In the genomic region with DNA sequence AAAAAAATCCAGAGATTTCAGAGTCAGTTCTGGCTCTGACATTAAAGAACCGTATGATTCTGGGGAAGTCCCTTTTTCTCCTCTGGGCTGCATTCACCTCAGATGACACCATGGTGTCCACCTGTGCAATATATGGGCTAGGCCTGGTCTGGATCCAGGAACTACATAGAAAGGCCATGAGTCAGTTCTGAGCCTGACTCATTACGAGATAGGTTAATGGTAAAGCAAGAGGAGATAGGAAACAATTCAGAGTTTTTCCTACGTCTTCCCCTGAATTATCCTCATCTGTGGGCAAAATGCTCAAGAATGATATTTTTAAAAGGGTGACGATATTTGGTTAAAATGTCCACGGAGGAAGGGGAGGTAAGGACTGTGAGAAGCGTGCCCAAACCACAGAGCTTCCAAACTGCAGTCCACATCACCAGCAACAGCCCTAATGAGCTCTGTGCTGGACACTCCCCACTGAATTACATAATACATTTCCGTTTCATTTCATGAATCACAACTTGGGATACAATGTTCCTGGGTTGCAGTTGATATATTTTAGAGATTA, we compare ENCODE assay signal across 11 cellular contexts.
DNase-seq lines count a peak whose midpoint lies in the region; ATAC-seq and TF ChIP-seq lines count a peak whose summit lies in the region.
"Had no signal": no experiment of that assay in that cellular context is flagged by ENCODE, and none has a peak within 500 bp of the region (broad histone marks: within the 10 kb centered on the region; RNA-seq: fewer than 3 reads in every experiment).

No MANE protein-coding gene starts in this region.

- WGBS in IMR-90 (ENCODE audit: extremely low coverage in 2 of 2, insufficient read length in 1 of 2), 2 experiments: no CpG with 5 or more reads among the region's 7 CpGs
- 80 to 85% methylated on average over 7 of the region's 7 CpGs for WGBS in lung, 2 donors

- H3K4me3 ChIP-seq in IMR-90 (ENCODE audit: insufficient read depth, low read depth, low read length) (no peak overlapping the region), cardiac fibroblast (replicated peaks in 1 of 2; ENCODE audit: low read depth in 2 of 2, low read length in 2 of 2) (no peak overlapping the region), lung (no peak overlapping the region)
- H3K4me3 ChIP-seq: cardiac muscle cell had no signal

- no peak overlapping the region for H3K18ac ChIP-seq in IMR-90 (ENCODE audit: low read depth, low read length)

- TF ChIP-seq CTCF in IMR-90 (conservative IDR thresholded peaks at IDR 0.05; ENCODE audit: low read depth, low read length) (no peak), cardiac fibroblast (IDR thresholded peaks at IDR 0.05; ENCODE audit: low read depth, low read length) (no peak), lung (IDR thresholded peaks at IDR 0.05; ENCODE audit: control extremely low read depth, extremely low read depth) (no peak), WTC11 (IDR thresholded peaks at IDR 0.05) (no peak), GM13976 (IDR thresholded peaks at IDR 0.05; ENCODE audit: borderline replicate concordance, control extremely low read depth, extremely low read depth, insufficient read depth, missing control alignments) (no peak)

- no peaks in the 10 kb centered on the region for H3K27me3 ChIP-seq in IMR-90 (ENCODE audit: control insufficient read depth, insufficient read depth, low read length)
- no peaks in the 10 kb centered on the region for H3K27me3 ChIP-seq in lung (ENCODE audit: control insufficient read depth, insufficient read depth)
- H3K27me3 ChIP-seq: cardiac muscle cell had no signal

- intact Hi-C loops in IMR-90 (cut with micrococcal nuclease): no loop called here

- peak overlapping the region; percentile 24 for H2AFZ ChIP-seq in IMR-90 (replicated peaks; ENCODE audit: low read length, poor library complexity)

- H2BK20ac ChIP-seq in IMR-90 (ENCODE audit: low read depth, low read length): peak overlapping the region; percentile 22; the same call in 1 of the 2 replicates

- H3K79me1 ChIP-seq in IMR-90 (ENCODE audit: low read depth in 1 of 2, low read length in 2 of 2): no peaks in the 10 kb centered on the region

- no peak overlapping the region for H3K56ac ChIP-seq in IMR-90 (ENCODE audit: extremely low read depth, insufficient read depth, low read length)

- H3K14ac ChIP-seq in IMR-90 (replicated peaks; ENCODE audit: low read depth, low read length): no peak overlapping the region

- H4K20me1 ChIP-seq in IMR-90 (ENCODE audit: insufficient read depth, low read length): no peaks in the 10 kb centered on the region

- no peak overlapping the region for H4K8ac ChIP-seq in IMR-90 (ENCODE audit: low read depth in 2 of 2, low read length in 2 of 2)

- H3K4ac ChIP-seq in IMR-90 (ENCODE audit: low read depth, low read length): no peak overlapping the region

- no peak overlapping the region for H3K4me3 Mint-ChIP-seq in WTC11
- H3K4me3 Mint-ChIP-seq: CD4-positive, alpha-beta T cell had no signal

- H3K4me1 Mint-ChIP-seq in WTC11: no peaks in the 10 kb centered on the region; the same call in 1 of the 2 replicates

- dilution Hi-C loops in IMR-90 (cut with HindIII; ENCODE audit: low sequenced_read_pairs, unreplicated experiment): no loop called here

- H2BK120ac ChIP-seq in IMR-90 (ENCODE audit: low read depth, low read length): peak overlapping the region; percentile 20; the same call in 1 of the 2 replicates

- H2AK5ac ChIP-seq in IMR-90 (ENCODE audit: low read depth, low read length): no peak overlapping the region

- H3K9me1 ChIP-seq in IMR-90 (ENCODE audit: insufficient read depth, low read length): no peaks in the 10 kb centered on the region

- CTCF ChIA-PET in IMR-90 (lab: Yijun Ruan, JAX) (no interaction called here), WTC11 (lab: Charles Lee) (interaction anchor here (0.5 kb wide), 1 partner anchor 48 kb away, joined by 3 read pairs; no protein-coding TSS in a partner anchor)

- BruUV-seq in IMR-90 (replicated peaks; lab: Mats Ljungman, UMichigan): no TSS peak

- no peak overlapping the region for H4K91ac ChIP-seq in IMR-90 (ENCODE audit: insufficient read depth, low read depth, low read length)

- peak overlapping the region; percentile 68 for H3K4me2 ChIP-seq in IMR-90 (ENCODE audit: low read depth, low read length)
- H3K4me2 ChIP-seq: KMS-11 had no signal

- no peaks in the 10 kb centered on the region for H3K36me3 ChIP-seq in IMR-90 (ENCODE audit: control insufficient read depth, insufficient read depth, low read length)
- H3K36me3 ChIP-seq in lung (ENCODE audit: control insufficient read depth in 2 of 2, insufficient read depth in 2 of 2, low read length in 2 of 2): no peaks in the 10 kb centered on the region
- H3K36me3 ChIP-seq: cardiac muscle cell had no signal

- no peak overlapping the region for H2BK15ac ChIP-seq in IMR-90 (ENCODE audit: low read depth, low read length)

- H3K27ac ChIP-seq in IMR-90 (ENCODE audit: insufficient read depth, low read length) (no peak overlapping the region), lung (ENCODE audit: low read depth in 1 of 2, low read length in 1 of 2) (peak overlapping the region in 1 of 2 donors; percentile 3)
- H3K27ac ChIP-seq: cardiac muscle cell, KMS-11 had no signal

- peak; percentile 88 for DNase-seq in AG08395 (ENCODE audit: low spot score)
- peak; percentile 95 for DNase-seq in IMR-90
- peak; percentile 89 to 98 for DNase-seq in cardiac fibroblast (ENCODE audit: low read depth in 2 of 2)
- no peak for DNase-seq in lung (ENCODE audit: low spot score)
- no peak for DNase-seq in WTC11 (ENCODE audit: low spot score)
- DNase-seq in GM13976 (ENCODE audit: low spot score): no peak
- no peak for DNase-seq in cerebellar cortex (ENCODE audit: low spot score)
- DNase-seq: CD4-positive, alpha-beta T cell had no signal

- POLR2A ChIA-PET in IMR-90 (lab: Charles Lee; ENCODE audit: unreplicated experiment) (interaction anchor here (0.5 kb wide), 1 partner anchor 111 kb away, joined by 3 read pairs; no protein-coding TSS in a partner anchor), WTC11 (lab: Charles Lee) (no interaction called here)

- in situ Hi-C loops in IMR-90 (cut with MboI; ENCODE audit: low sequenced_read_pairs) (no loop called here), GM13976 (cut with MboI; ENCODE audit: low sequenced_read_pairs, unreplicated experiment) (no loop called here)

- no peak overlapping the region for H3K27ac Mint-ChIP-seq in WTC11
- H3K27ac Mint-ChIP-seq: CD4-positive, alpha-beta T cell had no signal

- no peak overlapping the region for H2BK5ac ChIP-seq in IMR-90 (ENCODE audit: low read depth, low read length, poor library complexity, severe bottlenecking)

- no peaks in the 10 kb centered on the region for H3K9me3 Mint-ChIP-seq in WTC11
- H3K9me3 Mint-ChIP-seq: CD4-positive, alpha-beta T cell had no signal

- peaks cover 4% of the 10 kb centered on the region for H3K4me1 ChIP-seq in IMR-90 (ENCODE audit: control insufficient read depth, insufficient read depth, low read length)
- H3K4me1 ChIP-seq in lung (ENCODE audit: control insufficient read depth in 2 of 2, insufficient read depth in 2 of 2, low read length in 2 of 2): peaks cover 0 to 3% of the 10 kb centered on the region in 2 donors

- no peak overlapping the region for H3K9ac ChIP-seq in IMR-90 (ENCODE audit: low read depth, low read length)
- H3K9ac ChIP-seq: KMS-11 had no signal

- no peak overlapping the region for H4K5ac ChIP-seq in IMR-90 (ENCODE audit: low read depth, low read length)

- no peaks in the 10 kb centered on the region for H3K36me3 Mint-ChIP-seq in WTC11

- TF ChIP-seq POLR2A in IMR-90 (IDR thresholded peaks at IDR 0.05; ENCODE audit: low read depth, low read length): no peak

- H3K9me3 ChIP-seq in IMR-90 (ENCODE audit: control insufficient read depth, insufficient read depth, low read length) (no peaks in the 10 kb centered on the region), lung (ENCODE audit: control insufficient read depth in 2 of 2, insufficient read depth in 1 of 2, low read length in 1 of 2) (no peaks in the 10 kb centered on the region)

- H3K23ac ChIP-seq in IMR-90 (ENCODE audit: low read depth, low read length): no peak overlapping the region

- TF ChIP-seq RAD21 in IMR-90 (IDR thresholded peaks at IDR 0.05; ENCODE audit: low read length): no peak

- no peaks in the 10 kb centered on the region; the same call in 1 of the 2 replicates for H3K27me3 Mint-ChIP-seq in WTC11 (ENCODE audit: low read depth)
- H3K27me3 Mint-ChIP-seq: CD4-positive, alpha-beta T cell had no signal

- ATAC-seq in IMR-90 (ENCODE audit: low read depth): peak; percentile 73
- peak; percentile 41 for ATAC-seq in lung (ENCODE audit: insufficient read depth, low FRiP score)
- no peak for ATAC-seq in HG02571 (IDR thresholded peaks at IDR 0.05; ENCODE audit: unreplicated experiment)
- no peak for ATAC-seq in WTC11

- no peak overlapping the region for H2AK9ac ChIP-seq in IMR-90 (replicated peaks; ENCODE audit: low read depth, low read length, poor library complexity)

TF ChIP-seq in IMR-90, 13 proteins besides CTCF, POLR2A, EP300 and RAD21 (continues in another document):
- TF ChIP-seq BHLHE40 (IDR thresholded peaks at IDR 0.05; ENCODE audit: low read depth, low read length) (peak; percentile 52), RFX5 (IDR thresholded peaks at IDR 0.05; ENCODE audit: low read depth, low read length) (no peak), CHD1 (IDR thresholded peaks at IDR 0.05; ENCODE audit: low read depth, low read length) (no peak), MAFK (IDR thresholded peaks at IDR 0.05; ENCODE audit: low read depth, low read length) (no peak), MAZ (IDR thresholded peaks at IDR 0.05; ENCODE audit: borderline replicate concordance, low read depth, low read length) (no peak), MXI1 (IDR thresholded peaks at IDR 0.05; ENCODE audit: borderline replicate concordance, low read depth, low read length) (no peak)

TF ChIP-seq in WTC11, 78 proteins besides CTCF, POLR2A, EP300 and RAD21:
- TF ChIP-seq NFYB (CRISPR knock-in tag; conservative IDR thresholded peaks at IDR 0.05; ENCODE audit: low read depth) (no peak), KAT7 (CRISPR knock-in tag; IDR thresholded peaks at IDR 0.05; ENCODE audit: borderline replicate concordance) (no peak), IRF2 (CRISPR knock-in tag; IDR thresholded peaks at IDR 0.05; ENCODE audit: borderline replicate concordance, low read depth) (no peak), RELA (CRISPR knock-in tag; IDR thresholded peaks at IDR 0.05; ENCODE audit: borderline replicate concordance) (no peak), EMX1 (CRISPR knock-in tag; IDR thresholded peaks at IDR 0.05) (no peak), E2F4 (CRISPR knock-in tag; IDR thresholded peaks at IDR 0.05; ENCODE audit: borderline replicate concordance, low read depth) (no peak), GTF2I (CRISPR knock-in tag; conservative IDR thresholded peaks at IDR 0.05) (no peak)

Comparison
In these comparisons a context has a peak if more than half of its experiments do, and no peak if none do; other contexts are left out.
1. DNase-seq: peak in AG08395 (single experiment), IMR-90 (single experiment) and cardiac fibroblast (2 of 2); none in lung (single experiment), WTC11 (single experiment), GM13976 (single experiment) and cerebellar cortex (single experiment).
2. ATAC-seq: peak in IMR-90 (single experiment) and lung (single experiment); none in HG02571 (single experiment) and WTC11 (single experiment).